ENCODE assay signal across 22 cellular contexts in the genomic region with DNA sequence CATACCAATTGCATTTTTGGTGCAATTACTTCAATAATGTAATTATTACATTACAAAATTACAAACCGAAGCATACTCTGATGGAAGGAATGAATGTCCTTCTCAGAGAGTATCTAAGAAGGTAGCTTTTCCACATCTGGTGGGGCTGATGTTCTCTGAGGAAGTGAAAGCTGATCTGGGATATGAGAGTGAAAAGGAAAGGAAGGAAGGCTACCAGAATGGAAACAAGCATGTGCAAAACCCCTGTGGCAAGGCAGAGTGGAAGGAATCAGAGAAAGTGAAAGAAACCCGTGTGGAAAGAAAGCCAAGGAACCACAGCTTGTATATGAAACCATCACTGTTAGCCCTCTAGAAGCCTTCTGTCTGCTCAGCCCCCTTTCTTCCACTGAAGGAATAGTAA.
"Had no signal": no experiment of that assay in that cellular context is flagged by ENCODE, and none has a peak within 500 bp of the region (broad histone marks: within the 10 kb centered on the region; RNA-seq: fewer than 3 reads in every experiment).

No MANE protein-coding gene starts in this region.

- DNase-seq: IMR-90, Karpas-422, KG1, MG63, NCI-H1092, NCI-H1105 treated with DMSO at 0.1 percent for 48 hours, NCI-H1417 treated with DMSO at 0.1 percent for 48 hours, NCI-H146, NCI-H1694 treated with DMSO at 0.1 percent for 48 hours, NCI-H1930, NCI-H2081, NCI-H2107, NCI-H2227 treated with DMSO at 0.1 percent for 48 hours, NCI-H524, NCI-H526 treated with DMSO at 0.1 percent for 48 hours, NCI-H748 treated with DMSO at 0.1 percent for 48 hours, PC-3, SHP77 treated with DMSO at 0.1 percent for 48 hours, SJCRH30 had no signal

- H3K9me3 ChIP-seq: MG63, SJCRH30 had no signal

- H3K27me3 ChIP-seq: SJCRH30 had no signal

- ATAC-seq: HepG2, Panc1, PC-3, Right ventricle myocardium inferior had no signal

- H3K27ac ChIP-seq: SJCRH30 had no signal

- H3K4me3 ChIP-seq: MG63, SJCRH30 had no signal

- H3K36me3 ChIP-seq: MG63, SJCRH30 had no signal
